In the genomic region with DNA sequence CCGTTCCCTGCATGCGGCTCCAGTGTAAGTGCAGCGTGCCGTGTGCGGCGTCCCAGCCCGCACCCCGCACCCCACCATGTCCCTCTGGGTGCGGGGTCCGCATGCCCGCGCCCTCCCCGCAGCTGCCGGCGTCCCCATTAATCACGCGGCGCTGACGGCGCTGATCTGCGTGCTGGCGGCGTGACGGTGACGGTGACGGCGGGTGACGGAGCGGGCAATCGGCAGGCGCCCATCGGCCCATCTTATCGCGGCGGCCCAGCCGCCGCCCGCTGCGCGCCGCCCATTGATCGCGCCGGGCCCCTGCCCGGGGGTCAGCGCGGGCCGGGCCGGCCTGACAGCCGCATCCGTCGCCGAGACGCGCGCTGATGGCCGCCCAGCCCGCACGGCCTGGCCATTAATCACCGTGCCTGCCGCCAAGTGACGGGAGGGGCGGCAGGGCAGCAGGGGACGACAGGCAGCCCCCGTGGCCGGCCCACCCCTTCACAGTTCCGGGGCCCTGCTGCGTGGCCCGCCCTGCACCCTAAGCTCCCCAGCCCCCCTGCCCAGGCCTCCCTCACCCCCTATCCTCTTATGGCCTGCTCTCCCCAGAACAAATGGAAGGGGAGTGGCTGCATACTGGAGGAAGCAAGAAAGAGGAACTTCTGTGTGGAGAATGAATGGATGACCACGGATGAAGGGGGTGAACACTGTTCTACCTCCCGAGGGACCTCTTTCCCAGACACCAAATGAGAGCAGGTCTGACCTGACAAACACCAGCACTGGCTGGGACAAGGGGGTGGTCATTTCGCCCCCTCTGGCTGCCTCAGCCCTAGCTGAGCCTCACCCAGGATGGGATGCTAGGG, we compare ENCODE assay signal across 1 cellular context.
TF ChIP-seq lines count a peak whose summit lies in the region.

No MANE protein-coding gene starts in this region.

TF ChIP-seq in K562, 482 proteins besides CTCF, POLR2A, EP300 and RAD21 (continued from another document and continues in another):
- TF ChIP-seq, protein P1, sequence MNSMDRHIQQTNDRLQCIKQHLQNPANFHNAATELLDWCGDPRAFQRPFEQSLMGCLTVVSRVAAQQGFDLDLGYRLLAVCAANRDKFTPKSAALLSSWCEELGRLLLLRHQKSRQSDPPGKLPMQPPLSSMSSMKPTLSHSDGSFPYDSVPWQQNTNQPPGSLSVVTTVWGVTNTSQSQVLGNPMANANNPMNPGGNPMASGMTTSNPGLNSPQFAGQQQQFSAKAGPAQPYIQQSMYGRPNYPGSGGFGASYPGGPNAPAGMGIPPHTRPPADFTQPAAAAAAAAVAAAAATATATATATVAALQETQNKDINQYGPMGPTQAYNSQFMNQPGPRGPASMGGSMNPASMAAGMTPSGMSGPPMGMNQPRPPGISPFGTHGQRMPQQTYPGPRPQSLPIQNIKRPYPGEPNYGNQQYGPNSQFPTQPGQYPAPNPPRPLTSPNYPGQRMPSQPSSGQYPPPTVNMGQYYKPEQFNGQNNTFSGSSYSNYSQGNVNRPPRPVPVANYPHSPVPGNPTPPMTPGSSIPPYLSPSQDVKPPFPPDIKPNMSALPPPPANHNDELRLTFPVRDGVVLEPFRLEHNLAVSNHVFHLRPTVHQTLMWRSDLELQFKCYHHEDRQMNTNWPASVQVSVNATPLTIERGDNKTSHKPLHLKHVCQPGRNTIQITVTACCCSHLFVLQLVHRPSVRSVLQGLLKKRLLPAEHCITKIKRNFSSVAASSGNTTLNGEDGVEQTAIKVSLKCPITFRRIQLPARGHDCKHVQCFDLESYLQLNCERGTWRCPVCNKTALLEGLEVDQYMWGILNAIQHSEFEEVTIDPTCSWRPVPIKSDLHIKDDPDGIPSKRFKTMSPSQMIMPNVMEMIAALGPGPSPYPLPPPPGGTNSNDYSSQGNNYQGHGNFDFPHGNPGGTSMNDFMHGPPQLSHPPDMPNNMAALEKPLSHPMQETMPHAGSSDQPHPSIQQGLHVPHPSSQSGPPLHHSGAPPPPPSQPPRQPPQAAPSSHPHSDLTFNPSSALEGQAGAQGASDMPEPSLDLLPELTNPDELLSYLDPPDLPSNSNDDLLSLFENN (IDR thresholded peaks at IDR 0.05; ENCODE audit: low read depth in 2 of 2, low read length in 2 of 2): peak in 1 of 2 experiments; percentile 76; a peak in 2 of 4 replicates
- TF ChIP-seq, protein P2, sequence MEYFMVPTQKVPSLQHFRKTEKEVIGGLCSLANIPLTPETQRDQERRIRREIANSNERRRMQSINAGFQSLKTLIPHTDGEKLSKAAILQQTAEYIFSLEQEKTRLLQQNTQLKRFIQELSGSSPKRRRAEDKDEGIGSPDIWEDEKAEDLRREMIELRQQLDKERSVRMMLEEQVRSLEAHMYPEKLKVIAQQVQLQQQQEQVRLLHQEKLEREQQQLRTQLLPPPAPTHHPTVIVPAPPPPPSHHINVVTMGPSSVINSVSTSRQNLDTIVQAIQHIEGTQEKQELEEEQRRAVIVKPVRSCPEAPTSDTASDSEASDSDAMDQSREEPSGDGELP (CRISPR knock-in tag; IDR thresholded peaks at IDR 0.05; ENCODE audit: borderline replicate concordance): peak; percentile 60; the same call in 1 of the 2 replicates
- TF ChIP-seq FOXM1 (IDR thresholded peaks at IDR 0.05; ENCODE audit: low read depth) (no peak), FOXM1 (CRISPR knock-in tag; IDR thresholded peaks at IDR 0.05; ENCODE audit: low read depth) (peak; percentile 65; the same call in 1 of the 2 replicates), STAG1 (CRISPR knock-in tag; IDR thresholded peaks at IDR 0.05; ENCODE audit: borderline replicate concordance) (no peak), KLF10 (CRISPR knock-in tag; IDR thresholded peaks at IDR 0.05) (no peak), KDM5B (IDR thresholded peaks at IDR 0.05; ENCODE audit: insufficient replicate concordance, low read depth, low read length) (no peak), POLR3G (IDR thresholded peaks at IDR 0.05; ENCODE audit: extremely low read depth, insufficient read length, insufficient replicate concordance) (no peak), ESRRB (CRISPR knock-in tag; IDR thresholded peaks at IDR 0.05; ENCODE audit: borderline replicate concordance) (no peak), ZNF699 (CRISPR knock-in tag; IDR thresholded peaks at IDR 0.05; ENCODE audit: insufficient replicate concordance) (no peak), ADNP (tag; IDR thresholded peaks at IDR 0.05) (no peak), CREBBP (IDR thresholded peaks at IDR 0.05; ENCODE audit: low read depth, low read length) (no peak), SIX5 (IDR thresholded peaks at IDR 0.05; ENCODE audit: borderline replicate concordance in 1 of 2, insufficient read depth in 1 of 2, low read depth in 1 of 2, low read length in 2 of 2) (no peak), ZNF274 (IDR thresholded peaks at IDR 0.05; ENCODE audit: borderline replicate concordance, low read depth, low read length) (no peak), CBX5 (IDR thresholded peaks at IDR 0.05; ENCODE audit: borderline replicate concordance, low read depth) (no peak), SMAD3 (CRISPR knock-in tag; conservative IDR thresholded peaks at IDR 0.05) (no peak), SNIP1 (IDR thresholded peaks at IDR 0.05; ENCODE audit: low read depth) (no peak), NFIX (CRISPR knock-in tag; IDR thresholded peaks at IDR 0.05; ENCODE audit: low read depth) (no peak), BDP1 (IDR thresholded peaks at IDR 0.05; ENCODE audit: insufficient read depth, insufficient read length) (no peak), SMAD2 (IDR thresholded peaks at IDR 0.05; ENCODE audit: low read depth, low read length) (no peak), SNRNP70 (optimal IDR thresholded peaks at IDR 0.05; ENCODE audit: low read depth, low read length) (no peak), ILK (tag; IDR thresholded peaks at IDR 0.05; ENCODE audit: borderline replicate concordance, low read depth) (no peak), ZBTB8A (IDR thresholded peaks at IDR 0.05; ENCODE audit: partially characterized antibody) (no peak), TAL1 (IDR thresholded peaks at IDR 0.05) (no peak), RBM14 (IDR thresholded peaks at IDR 0.05; ENCODE audit: borderline replicate concordance, insufficient read depth, low read depth, low read length) (no peak), RBFOX2 (IDR thresholded peaks at IDR 0.05; ENCODE audit: low read depth, low read length) (peak; percentile 70), ZNF79 (CRISPR knock-in tag; IDR thresholded peaks at IDR 0.05; ENCODE audit: low read depth) (no peak), POU5F1 (IDR thresholded peaks at IDR 0.05; ENCODE audit: borderline replicate concordance, low read depth, low read length, partially characterized antibody) (no peak), GABPB2 (CRISPR knock-in tag; conservative IDR thresholded peaks at IDR 0.05) (no peak)
- TF ChIP-seq, protein P3, sequence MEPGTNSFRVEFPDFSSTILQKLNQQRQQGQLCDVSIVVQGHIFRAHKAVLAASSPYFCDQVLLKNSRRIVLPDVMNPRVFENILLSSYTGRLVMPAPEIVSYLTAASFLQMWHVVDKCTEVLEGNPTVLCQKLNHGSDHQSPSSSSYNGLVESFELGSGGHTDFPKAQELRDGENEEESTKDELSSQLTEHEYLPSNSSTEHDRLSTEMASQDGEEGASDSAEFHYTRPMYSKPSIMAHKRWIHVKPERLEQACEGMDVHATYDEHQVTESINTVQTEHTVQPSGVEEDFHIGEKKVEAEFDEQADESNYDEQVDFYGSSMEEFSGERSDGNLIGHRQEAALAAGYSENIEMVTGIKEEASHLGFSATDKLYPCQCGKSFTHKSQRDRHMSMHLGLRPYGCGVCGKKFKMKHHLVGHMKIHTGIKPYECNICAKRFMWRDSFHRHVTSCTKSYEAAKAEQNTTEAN (CRISPR knock-in tag; IDR thresholded peaks at IDR 0.05): no peak
- TF ChIP-seq, protein P4, sequence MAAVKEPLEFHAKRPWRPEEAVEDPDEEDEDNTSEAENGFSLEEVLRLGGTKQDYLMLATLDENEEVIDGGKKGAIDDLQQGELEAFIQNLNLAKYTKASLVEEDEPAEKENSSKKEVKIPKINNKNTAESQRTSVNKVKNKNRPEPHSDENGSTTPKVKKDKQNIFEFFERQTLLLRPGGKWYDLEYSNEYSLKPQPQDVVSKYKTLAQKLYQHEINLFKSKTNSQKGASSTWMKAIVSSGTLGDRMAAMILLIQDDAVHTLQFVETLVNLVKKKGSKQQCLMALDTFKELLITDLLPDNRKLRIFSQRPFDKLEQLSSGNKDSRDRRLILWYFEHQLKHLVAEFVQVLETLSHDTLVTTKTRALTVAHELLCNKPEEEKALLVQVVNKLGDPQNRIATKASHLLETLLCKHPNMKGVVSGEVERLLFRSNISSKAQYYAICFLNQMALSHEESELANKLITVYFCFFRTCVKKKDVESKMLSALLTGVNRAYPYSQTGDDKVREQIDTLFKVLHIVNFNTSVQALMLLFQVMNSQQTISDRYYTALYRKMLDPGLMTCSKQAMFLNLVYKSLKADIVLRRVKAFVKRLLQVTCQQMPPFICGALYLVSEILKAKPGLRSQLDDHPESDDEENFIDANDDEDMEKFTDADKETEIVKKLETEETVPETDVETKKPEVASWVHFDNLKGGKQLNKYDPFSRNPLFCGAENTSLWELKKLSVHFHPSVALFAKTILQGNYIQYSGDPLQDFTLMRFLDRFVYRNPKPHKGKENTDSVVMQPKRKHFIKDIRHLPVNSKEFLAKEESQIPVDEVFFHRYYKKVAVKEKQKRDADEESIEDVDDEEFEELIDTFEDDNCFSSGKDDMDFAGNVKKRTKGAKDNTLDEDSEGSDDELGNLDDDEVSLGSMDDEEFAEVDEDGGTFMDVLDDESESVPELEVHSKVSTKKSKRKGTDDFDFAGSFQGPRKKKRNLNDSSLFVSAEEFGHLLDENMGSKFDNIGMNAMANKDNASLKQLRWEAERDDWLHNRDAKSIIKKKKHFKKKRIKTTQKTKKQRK (IDR thresholded peaks at IDR 0.05; ENCODE audit: borderline replicate concordance, low read depth, low read length): no peak
- TF ChIP-seq, protein P5, sequence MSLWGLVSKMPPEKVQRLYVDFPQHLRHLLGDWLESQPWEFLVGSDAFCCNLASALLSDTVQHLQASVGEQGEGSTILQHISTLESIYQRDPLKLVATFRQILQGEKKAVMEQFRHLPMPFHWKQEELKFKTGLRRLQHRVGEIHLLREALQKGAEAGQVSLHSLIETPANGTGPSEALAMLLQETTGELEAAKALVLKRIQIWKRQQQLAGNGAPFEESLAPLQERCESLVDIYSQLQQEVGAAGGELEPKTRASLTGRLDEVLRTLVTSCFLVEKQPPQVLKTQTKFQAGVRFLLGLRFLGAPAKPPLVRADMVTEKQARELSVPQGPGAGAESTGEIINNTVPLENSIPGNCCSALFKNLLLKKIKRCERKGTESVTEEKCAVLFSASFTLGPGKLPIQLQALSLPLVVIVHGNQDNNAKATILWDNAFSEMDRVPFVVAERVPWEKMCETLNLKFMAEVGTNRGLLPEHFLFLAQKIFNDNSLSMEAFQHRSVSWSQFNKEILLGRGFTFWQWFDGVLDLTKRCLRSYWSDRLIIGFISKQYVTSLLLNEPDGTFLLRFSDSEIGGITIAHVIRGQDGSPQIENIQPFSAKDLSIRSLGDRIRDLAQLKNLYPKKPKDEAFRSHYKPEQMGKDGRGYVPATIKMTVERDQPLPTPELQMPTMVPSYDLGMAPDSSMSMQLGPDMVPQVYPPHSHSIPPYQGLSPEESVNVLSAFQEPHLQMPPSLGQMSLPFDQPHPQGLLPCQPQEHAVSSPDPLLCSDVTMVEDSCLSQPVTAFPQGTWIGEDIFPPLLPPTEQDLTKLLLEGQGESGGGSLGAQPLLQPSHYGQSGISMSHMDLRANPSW (CRISPR knock-in tag; IDR thresholded peaks at IDR 0.05): no peak
- TF ChIP-seq, protein P6, sequence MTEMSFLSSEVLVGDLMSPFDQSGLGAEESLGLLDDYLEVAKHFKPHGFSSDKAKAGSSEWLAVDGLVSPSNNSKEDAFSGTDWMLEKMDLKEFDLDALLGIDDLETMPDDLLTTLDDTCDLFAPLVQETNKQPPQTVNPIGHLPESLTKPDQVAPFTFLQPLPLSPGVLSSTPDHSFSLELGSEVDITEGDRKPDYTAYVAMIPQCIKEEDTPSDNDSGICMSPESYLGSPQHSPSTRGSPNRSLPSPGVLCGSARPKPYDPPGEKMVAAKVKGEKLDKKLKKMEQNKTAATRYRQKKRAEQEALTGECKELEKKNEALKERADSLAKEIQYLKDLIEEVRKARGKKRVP (CRISPR knock-in tag; IDR thresholded peaks at IDR 0.05): no peak
- TF ChIP-seq, protein P7, sequence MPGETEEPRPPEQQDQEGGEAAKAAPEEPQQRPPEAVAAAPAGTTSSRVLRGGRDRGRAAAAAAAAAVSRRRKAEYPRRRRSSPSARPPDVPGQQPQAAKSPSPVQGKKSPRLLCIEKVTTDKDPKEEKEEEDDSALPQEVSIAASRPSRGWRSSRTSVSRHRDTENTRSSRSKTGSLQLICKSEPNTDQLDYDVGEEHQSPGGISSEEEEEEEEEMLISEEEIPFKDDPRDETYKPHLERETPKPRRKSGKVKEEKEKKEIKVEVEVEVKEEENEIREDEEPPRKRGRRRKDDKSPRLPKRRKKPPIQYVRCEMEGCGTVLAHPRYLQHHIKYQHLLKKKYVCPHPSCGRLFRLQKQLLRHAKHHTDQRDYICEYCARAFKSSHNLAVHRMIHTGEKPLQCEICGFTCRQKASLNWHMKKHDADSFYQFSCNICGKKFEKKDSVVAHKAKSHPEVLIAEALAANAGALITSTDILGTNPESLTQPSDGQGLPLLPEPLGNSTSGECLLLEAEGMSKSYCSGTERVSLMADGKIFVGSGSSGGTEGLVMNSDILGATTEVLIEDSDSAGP (CRISPR knock-in tag; IDR thresholded peaks at IDR 0.05): no peak
- TF ChIP-seq, protein P8, sequence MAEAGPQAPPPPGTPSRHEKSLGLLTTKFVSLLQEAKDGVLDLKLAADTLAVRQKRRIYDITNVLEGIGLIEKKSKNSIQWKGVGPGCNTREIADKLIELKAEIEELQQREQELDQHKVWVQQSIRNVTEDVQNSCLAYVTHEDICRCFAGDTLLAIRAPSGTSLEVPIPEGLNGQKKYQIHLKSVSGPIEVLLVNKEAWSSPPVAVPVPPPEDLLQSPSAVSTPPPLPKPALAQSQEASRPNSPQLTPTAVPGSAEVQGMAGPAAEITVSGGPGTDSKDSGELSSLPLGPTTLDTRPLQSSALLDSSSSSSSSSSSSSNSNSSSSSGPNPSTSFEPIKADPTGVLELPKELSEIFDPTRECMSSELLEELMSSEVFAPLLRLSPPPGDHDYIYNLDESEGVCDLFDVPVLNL (CRISPR knock-in tag; IDR thresholded peaks at IDR 0.05; ENCODE audit: low read depth): no peak
- TF ChIP-seq, protein P9, sequence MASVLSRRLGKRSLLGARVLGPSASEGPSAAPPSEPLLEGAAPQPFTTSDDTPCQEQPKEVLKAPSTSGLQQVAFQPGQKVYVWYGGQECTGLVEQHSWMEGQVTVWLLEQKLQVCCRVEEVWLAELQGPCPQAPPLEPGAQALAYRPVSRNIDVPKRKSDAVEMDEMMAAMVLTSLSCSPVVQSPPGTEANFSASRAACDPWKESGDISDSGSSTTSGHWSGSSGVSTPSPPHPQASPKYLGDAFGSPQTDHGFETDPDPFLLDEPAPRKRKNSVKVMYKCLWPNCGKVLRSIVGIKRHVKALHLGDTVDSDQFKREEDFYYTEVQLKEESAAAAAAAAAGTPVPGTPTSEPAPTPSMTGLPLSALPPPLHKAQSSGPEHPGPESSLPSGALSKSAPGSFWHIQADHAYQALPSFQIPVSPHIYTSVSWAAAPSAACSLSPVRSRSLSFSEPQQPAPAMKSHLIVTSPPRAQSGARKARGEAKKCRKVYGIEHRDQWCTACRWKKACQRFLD (CRISPR knock-in tag; IDR thresholded peaks at IDR 0.05): peak; percentile 79
